In the genomic region with DNA sequence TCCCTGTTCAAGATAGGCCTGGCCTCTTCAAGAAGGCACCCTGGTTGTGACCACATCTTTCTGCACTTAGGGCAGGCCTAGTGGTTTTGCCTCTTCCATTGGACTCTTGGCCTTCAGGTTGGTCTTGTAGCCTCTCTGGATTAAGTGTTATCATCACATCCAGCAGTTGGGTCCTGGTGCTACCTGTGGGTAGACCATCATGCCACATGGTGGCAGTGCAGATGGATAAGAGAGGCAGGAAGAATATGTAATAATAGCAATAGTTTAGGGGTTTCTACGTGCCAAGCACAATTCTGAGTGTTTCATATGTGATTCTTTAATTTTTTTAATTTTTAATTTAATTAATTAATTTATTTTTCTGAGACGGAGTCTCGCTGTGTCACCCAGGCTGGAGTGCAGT, we compare ENCODE assay signal across 8 cellular contexts. TPM values are rescaled to one million over a fixed set of nuclear protein-coding genes. Genes with fewer than 3 reads are reported as not detected.
DNase-seq lines count a peak whose midpoint lies in the region; ATAC-seq and TF ChIP-seq lines count a peak whose summit lies in the region.

No MANE protein-coding gene starts in this region.

- H3K9me3 ChIP-seq in cardiac muscle cell (ENCODE audit: low read depth) (no peaks in the 10 kb centered on the region), neural progenitor cell (ENCODE audit: low read depth) (no peaks in the 10 kb centered on the region)

- H3K36me3 ChIP-seq in cardiac muscle cell (no peaks in the 10 kb centered on the region), neural progenitor cell (no peaks in the 10 kb centered on the region)

- H3K36me3 Mint-ChIP-seq in activated CD8-positive, alpha-beta T cell treated with anti-CD3 and anti-CD28 coated beads, Interleukin-2, amount 10 ng/mL, durations not matched to agents 7 days and 5 days (ENCODE audit: low read depth) = peaks cover 4% of the 10 kb centered on the region
- no peaks in the 10 kb centered on the region for H3K36me3 Mint-ChIP-seq in neural progenitor cell

- no peaks in the 10 kb centered on the region for H3K4me1 Mint-ChIP-seq in activated CD8-positive, alpha-beta T cell treated with anti-CD3 and anti-CD28 coated beads, Interleukin-2, amount 10 ng/mL, durations not matched to agents 7 days and 5 days (ENCODE audit: low read depth)
- H3K4me1 Mint-ChIP-seq in neural progenitor cell = no peaks in the 10 kb centered on the region

- no peak overlapping the region for H3K27ac Mint-ChIP-seq in activated CD8-positive, alpha-beta T cell treated with anti-CD3 and anti-CD28 coated beads, Interleukin-2, amount 10 ng/mL, durations not matched to agents 7 days and 5 days
- no peak overlapping the region for H3K27ac Mint-ChIP-seq in neural progenitor cell

- peaks cover 19% of the 10 kb centered on the region for H3K27me3 Mint-ChIP-seq in activated CD8-positive, alpha-beta T cell treated with anti-CD3 and anti-CD28 coated beads, Interleukin-2, amount 10 ng/mL, durations not matched to agents 7 days and 5 days (ENCODE audit: low read depth)
- H3K27me3 Mint-ChIP-seq in neural progenitor cell (ENCODE audit: insufficient read depth, low read depth) = peaks cover 6% of the 10 kb centered on the region

- H3K4me1 ChIP-seq in cardiac muscle cell (ENCODE audit: low read depth) (peaks cover 7% of the 10 kb centered on the region), neural progenitor cell (no peaks in the 10 kb centered on the region)

- no peaks in the 10 kb centered on the region for H4K20me1 ChIP-seq in neural progenitor cell (ENCODE audit: low read depth)

- peak; percentile 23 for TF ChIP-seq CTCF in cardiac muscle cell (IDR thresholded peaks at IDR 0.05; ENCODE audit: low read depth, low read length)
- TF ChIP-seq CTCF in neural progenitor cell (IDR thresholded peaks at IDR 0.05) = peak; percentile 41
- TF ChIP-seq CTCF in lower leg skin (IDR thresholded peaks at IDR 0.05) = no peak
- TF ChIP-seq CTCF in coronary artery (IDR thresholded peaks at IDR 0.05) = no peak

- no peaks in the 10 kb centered on the region for H3F3A ChIP-seq in neural progenitor cell (ENCODE audit: low read depth)

- H3K9me3 Mint-ChIP-seq in activated CD8-positive, alpha-beta T cell treated with anti-CD3 and anti-CD28 coated beads, Interleukin-2, amount 10 ng/mL, durations not matched to agents 7 days and 5 days (ENCODE audit: insufficient read depth) = peaks cover under 1% of the 10 kb centered on the region
- peaks cover 9% of the 10 kb centered on the region for H3K9me3 Mint-ChIP-seq in neural progenitor cell

- no peak overlapping the region for H3K4me3 Mint-ChIP-seq in activated CD8-positive, alpha-beta T cell treated with anti-CD3 and anti-CD28 coated beads, Interleukin-2, amount 10 ng/mL, durations not matched to agents 7 days and 5 days
- no peak overlapping the region for H3K4me3 Mint-ChIP-seq in neural progenitor cell

- no peaks in the 10 kb centered on the region for H3K27me3 ChIP-seq in cardiac muscle cell
- no peaks in the 10 kb centered on the region for H3K27me3 ChIP-seq in neural progenitor cell

- H3K4me3 ChIP-seq in cardiac muscle cell (no peak overlapping the region), neural progenitor cell (no peak overlapping the region), lower leg skin (ENCODE audit: low read depth, poor library complexity, severe bottlenecking) (no peak overlapping the region), coronary artery (no peak overlapping the region)
- H3K4me3 ChIP-seq in Jurkat, Clone E6-1 (ENCODE audit: low read length) = no peak overlapping the region

- intact Hi-C loops in Right ventricle myocardium inferior (cut with DNase I) (loop anchor here (5.0 kb wide), 1 partner anchor 61 kb away; no protein-coding TSS in a partner anchor), lower leg skin (cut with DNase I; ENCODE audit: low total_unique reads) (no loop called here)

- H3K27ac ChIP-seq in cardiac muscle cell (no peak overlapping the region), neural progenitor cell (no peak overlapping the region), coronary artery (no peak overlapping the region)

- no peak overlapping the region for H3K4me2 ChIP-seq in neural progenitor cell

- no peaks in the 10 kb centered on the region for H3K79me2 ChIP-seq in neural progenitor cell (ENCODE audit: low read depth)

- no peak for TF ChIP-seq POLR2A in lower leg skin (IDR thresholded peaks at IDR 0.05)

- H3K9ac ChIP-seq in neural progenitor cell = no peak overlapping the region

- WGBS in lower leg skin, 2 donors = 79 to 89% methylated on average over 3 of the region's 3 CpGs

- CTCF ChIA-PET in activated CD8-positive, alpha-beta T cell treated with anti-CD3 and anti-CD28 coated beads, Interleukin-2, amount 10 ng/mL, durations not matched to agents 7 days and 5 days (lab: Charles Lee) = interaction anchor here (1.2 kb wide), 1 partner anchor 60 kb away, joined by 7 read pairs; no protein-coding TSS in a partner anchor

- no peak overlapping the region for H2AFZ ChIP-seq in neural progenitor cell (replicated peaks)

- POLR2A ChIA-PET in activated CD8-positive, alpha-beta T cell treated with anti-CD3 and anti-CD28 coated beads, Interleukin-2, amount 10 ng/mL, durations not matched to agents 7 days and 5 days (lab: Charles Lee) = no interaction called here

- ATAC-seq in Right ventricle myocardium inferior = no peak
- ATAC-seq in activated CD8-positive, alpha-beta T cell treated with anti-CD3 and anti-CD28 coated beads, Interleukin-2, amount 10 ng/mL, durations not matched to agents 7 days and 5 days = peak; percentile 76
- ATAC-seq in HG02970 (IDR thresholded peaks at IDR 0.05; ENCODE audit: low FRiP score, unreplicated experiment) = no peak

- DNase-seq in cardiac muscle cell (ENCODE audit: low read depth in 1 of 2, low spot score in 1 of 2) (peak; percentile 6 to 7), Right ventricle myocardium inferior (ENCODE audit: missing footprints) (no peak), neural progenitor cell (ENCODE audit: low spot score) (peak; percentile 18), lower leg skin (ENCODE audit: low spot score in 2 of 2) (no peak), coronary artery (ENCODE audit: low spot score) (no peak)
- peak; percentile 14 for DNase-seq in Jurkat, Clone E6-1 (ENCODE audit: low read depth, low spot score)
- peak; percentile 57 for DNase-seq in activated CD8-positive, alpha-beta T cell treated with anti-CD3 and anti-CD28 coated beads, Interleukin-2, amount 10 ng/mL, durations not matched to agents 7 days and 5 days

RNA-seq across cellular contexts. Expression of a gene that starts 28.5 kb away (rescaled TPM):
- total RNA-seq in cardiac muscle cell = 16.4 and 34.0 TPM in 2 replicates
- 92.5 and 99.7 TPM in 2 replicates for polyA plus RNA-seq in cardiac muscle cell
- total RNA-seq in Right ventricle myocardium inferior = 34.7 TPM
- 154 TPM for polyA plus RNA-seq in Jurkat, Clone E6-1 (2012; ENCODE audit: insufficient read depth, insufficient read length)
- total RNA-seq in activated CD8-positive, alpha-beta T cell treated with anti-CD3 and anti-CD28 coated beads, Interleukin-2, amount 10 ng/mL, durations not matched to agents 7 days and 5 days = 100 to 1,000 TPM in 1 of 2 experiments, 10 to 100 TPM in 1; 91.2 to 100 TPM
- 83.1 and 104 TPM in 2 replicates for total RNA-seq in neural progenitor cell (ENCODE audit: low replicate concordance)
- 10 to 100 TPM; 15.8 to 32.2 (median 19.7) TPM for total RNA-seq in lower leg skin

RNA-seq across cellular contexts. Expression of a gene that starts 46.9 kb away (rescaled TPM):
- not detected in 2 replicates for total RNA-seq in cardiac muscle cell
- polyA plus RNA-seq in cardiac muscle cell = not detected in 2 replicates
- total RNA-seq in Right ventricle myocardium inferior = not detected
- not detected for polyA plus RNA-seq in Jurkat, Clone E6-1 (2012; ENCODE audit: insufficient read depth, insufficient read length)
- total RNA-seq in activated CD8-positive, alpha-beta T cell treated with anti-CD3 and anti-CD28 coated beads, Interleukin-2, amount 10 ng/mL, durations not matched to agents 7 days and 5 days = not detected
- not detected in 2 replicates for total RNA-seq in neural progenitor cell (ENCODE audit: low replicate concordance)
- total RNA-seq in lower leg skin = not detected

Comparison
In these comparisons a context has a peak if more than half of its experiments do, and no peak if none do; other contexts are left out.
1. DNase-seq: peak in cardiac muscle cell (2 of 2), Jurkat, Clone E6-1 (single experiment), activated CD8-positive, alpha-beta T cell treated with anti-CD3 and anti-CD28 coated beads, Interleukin-2, amount 10 ng/mL, durations not matched to agents 7 days and 5 days (single experiment) and neural progenitor cell (single experiment); none in Right ventricle myocardium inferior (single experiment), lower leg skin (0 of 2) and coronary artery (single experiment).
2. CTCF ChIP-seq: peak in cardiac muscle cell (single experiment) and neural progenitor cell (single experiment); none in lower leg skin (0 of 3) and coronary artery (single experiment).